25 cellular contexts compared by ENCODE assay signal in the genomic region with DNA sequence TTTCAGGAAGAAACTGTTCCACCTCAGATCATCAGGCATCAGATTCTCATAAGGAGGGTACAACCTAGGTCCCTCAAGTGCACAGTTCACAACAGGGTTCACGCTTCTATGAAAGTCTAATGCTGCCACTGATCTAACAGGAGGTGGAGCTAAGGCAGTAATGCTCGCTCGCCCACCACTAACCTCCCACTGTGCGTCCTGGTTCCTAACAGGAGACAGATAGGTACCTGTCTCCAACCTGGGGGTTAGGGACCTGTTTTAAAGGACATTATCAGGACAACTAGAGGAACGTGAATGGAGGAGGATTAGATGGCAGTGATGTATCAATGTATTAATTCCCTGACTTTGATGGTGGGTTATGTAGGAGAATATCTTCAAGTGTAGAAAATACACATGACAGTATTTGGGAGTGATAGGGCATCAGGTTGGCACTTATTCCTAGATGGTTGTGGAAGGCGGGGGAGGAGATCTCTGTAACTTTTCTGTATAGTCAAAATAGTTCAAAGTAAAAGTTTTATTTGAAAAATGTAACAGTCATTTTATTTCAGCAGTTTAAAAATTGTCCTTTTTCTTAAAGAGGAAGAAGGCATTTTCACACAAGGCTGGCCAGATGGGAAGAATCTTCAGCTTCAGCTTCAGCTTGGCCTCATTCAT.
"Had no signal": no experiment of that assay in that cellular context is flagged by ENCODE, and none has a peak within 500 bp of the region (broad histone marks: within the 10 kb centered on the region; RNA-seq: fewer than 3 reads in every experiment).

No MANE protein-coding gene starts in this region.

- H3K27me3 ChIP-seq: esophagus squamous epithelium, gastroesophageal sphincter, right lobe of liver, spleen, suprapubic skin, thyroid gland had no signal

- H3K27ac ChIP-seq: esophagus squamous epithelium, gastroesophageal sphincter, left ventricle myocardium inferior, lower lobe of right lung, parathyroid adenoma, psoas muscle, right lobe of liver, spleen, suprapubic skin, thyroid gland had no signal

- DNase-seq: effector memory CD8-positive, alpha-beta T cell; esophagus squamous epithelium; foreskin fibroblast; glutamatergic neuron; immature natural killer cell; left cardiac atrium; left ventricle myocardium inferior; lower lobe of right lung; midbrain; naive B cell; psoas muscle; retina; right lobe of liver; spleen; stimulated activated CD4-positive, alpha-beta T cell treated with anti-CD3 and anti-CD28 coated beads, Interleukin-15, amount 100 ng/mL, for 24 hours; stimulated activated CD4-positive, alpha-beta T cell treated with anti-CD3 and anti-CD28 coated beads, Interleukin-1b, Interleukin-23, amount 100 ng/mL, for 48 hours; stimulated activated CD4-positive, alpha-beta T cell treated with anti-CD3 and anti-CD28 coated beads, Interleukin-4, amount 100 ng/mL, for 24 hours; stimulated activated naive B cell treated with anti-CD40 and anti-IgM and Interleukin-4, amounts not matched to agents 10 μg/mL and 1 μg/mL and 100 μg/mL, for 72 hours; thyroid gland had no signal

- H3K4me3 Mint-ChIP-seq: effector memory CD8-positive, alpha-beta T cell; immature natural killer cell; memory B cell; naive B cell; nephron; stimulated activated naive B cell treated with anti-CD40 and anti-IgM and Interleukin-4, amounts not matched to agents 10 μg/mL and 1 μg/mL and 100 μg/mL, for 72 hours; type B pancreatic cell had no signal

- H3K79me2 ChIP-seq: parathyroid adenoma had no signal

- H3K4me1 ChIP-seq: parathyroid adenoma, psoas muscle, right lobe of liver, spleen, thyroid gland had no signal

- H3K27me3 Mint-ChIP-seq: effector memory CD8-positive, alpha-beta T cell; memory B cell; naive B cell; stimulated activated naive B cell treated with anti-CD40 and anti-IgM and Interleukin-4, amounts not matched to agents 10 μg/mL and 1 μg/mL and 100 μg/mL, for 72 hours; type B pancreatic cell had no signal

- H3K27ac Mint-ChIP-seq: nephron; stimulated activated naive B cell treated with anti-CD40 and anti-IgM and Interleukin-4, amounts not matched to agents 10 μg/mL and 1 μg/mL and 100 μg/mL, for 72 hours; type B pancreatic cell had no signal

- H3K4me1 Mint-ChIP-seq: immature natural killer cell, memory B cell had no signal

- H3K4me3 ChIP-seq: esophagus squamous epithelium, gastroesophageal sphincter, left ventricle myocardium inferior, lower lobe of right lung, psoas muscle, right lobe of liver, spleen, suprapubic skin, thyroid gland had no signal

- H2AFZ ChIP-seq: parathyroid adenoma had no signal

- H3K9me3 Mint-ChIP-seq: effector memory CD8-positive, alpha-beta T cell; immature natural killer cell; memory B cell; naive B cell; nephron; stimulated activated naive B cell treated with anti-CD40 and anti-IgM and Interleukin-4, amounts not matched to agents 10 μg/mL and 1 μg/mL and 100 μg/mL, for 72 hours; type B pancreatic cell had no signal

- ATAC-seq: effector memory CD8-positive, alpha-beta T cell; gastroesophageal sphincter; left cardiac atrium; lower lobe of right lung; psoas muscle; right lobe of liver; stimulated activated naive B cell treated with anti-CD40 and anti-IgM and Interleukin-4, amounts not matched to agents 10 μg/mL and 1 μg/mL and 100 μg/mL, for 72 hours had no signal
